In genomic region chr2:166057363-166058169, GRCh38 we compare ENCODE assay signal across 7 cellular contexts.
DNase-seq lines count a peak whose midpoint lies in the region; TF ChIP-seq lines count a peak whose summit lies in the region.

No MANE protein-coding gene starts in this region.

- H3K27me3 Mint-ChIP-seq in activated CD4-positive, alpha-beta T cell treated with anti-CD3 and anti-CD28 coated beads, Interleukin-2, amount 10 ng/mL, durations not matched to agents 24 days and 14 days = no peaks in the 10 kb centered on the region

- no peak overlapping the region for H3K27ac Mint-ChIP-seq in activated CD4-positive, alpha-beta T cell treated with anti-CD3 and anti-CD28 coated beads, Interleukin-2, amount 10 ng/mL, durations not matched to agents 24 days and 14 days

- no peaks in the 10 kb centered on the region for H3K36me3 Mint-ChIP-seq in activated CD4-positive, alpha-beta T cell treated with anti-CD3 and anti-CD28 coated beads, Interleukin-2, amount 10 ng/mL, durations not matched to agents 24 days and 14 days (ENCODE audit: low read depth)

- no peaks in the 10 kb centered on the region for H3K4me1 Mint-ChIP-seq in activated CD4-positive, alpha-beta T cell treated with anti-CD3 and anti-CD28 coated beads, Interleukin-2, amount 10 ng/mL, durations not matched to agents 24 days and 14 days

- intact Hi-C loops in dorsolateral prefrontal cortex (cut with DNase I) = loop anchor here (2.0 to 5.0 kb wide), 2 partner anchors 69 to 70 kb away; partner anchors contain the start of gene SCN1A (in 1 of the 2)
- intact Hi-C loops in activated CD4-positive, alpha-beta T cell treated with anti-CD3 and anti-CD28 coated beads, Interleukin-2, amount 10 ng/mL, durations not matched to agents 24 days and 14 days (cut with micrococcal nuclease) = loop anchor here (2.0 kb wide), 1 partner anchor 71 kb away; the partner anchor contains the start of gene SCN1A

- no peak for DNase-seq in GM13977 (ENCODE audit: low spot score)
- DNase-seq in NCI-H345 treated with DMSO at 0.1 percent for 48 hours (lab: John Stamatoyannopoulos, UW; ENCODE audit: unreplicated experiment) = peak; percentile 8
- no peak for DNase-seq in dorsolateral prefrontal cortex
- peak; percentile 51 for DNase-seq in retinal pigment epithelial cell (ENCODE audit: low read depth)
- no peak for DNase-seq in D341Med (ENCODE audit: low spot score)
- no peak for DNase-seq in stimulated activated CD4-positive, alpha-beta T cell treated with anti-CD3 and anti-CD28 coated beads, Interleukin-4, amount 100 ng/mL, for 24 hours
- DNase-seq in activated CD4-positive, alpha-beta T cell treated with anti-CD3 and anti-CD28 coated beads, Interleukin-2, amount 10 ng/mL, durations not matched to agents 24 days and 14 days = no peak

- TF ChIP-seq CTCF in GM13977 (IDR thresholded peaks at IDR 0.05; ENCODE audit: extremely low read depth, insufficient read depth, missing control alignments) = peak; percentile 48
- TF ChIP-seq CTCF in dorsolateral prefrontal cortex (IDR thresholded peaks at IDR 0.05 in 54 of 56, conservative IDR thresholded peaks at IDR 0.05 in 2 of 56; ENCODE audit: low read depth in 1 of 56, partially characterized antibody in 56 of 56) = peak; percentile 51 to 80 (median 66)
- peak; percentile 56 for TF ChIP-seq CTCF in retinal pigment epithelial cell (conservative IDR thresholded peaks at IDR 0.05; ENCODE audit: low read depth, low read length)

- no peaks in the 10 kb centered on the region for H3K27me3 ChIP-seq in dorsolateral prefrontal cortex

- H3K4me3 Mint-ChIP-seq in activated CD4-positive, alpha-beta T cell treated with anti-CD3 and anti-CD28 coated beads, Interleukin-2, amount 10 ng/mL, durations not matched to agents 24 days and 14 days = no peak overlapping the region

- H3K27ac ChIP-seq in dorsolateral prefrontal cortex = no peak overlapping the region

- in situ Hi-C loops in GM13977 (cut with MboI; ENCODE audit: low pct_unique_long_range_greater_than_20kb, low sequenced_read_pairs, unreplicated experiment) = no loop called here

- H3K9me3 Mint-ChIP-seq in activated CD4-positive, alpha-beta T cell treated with anti-CD3 and anti-CD28 coated beads, Interleukin-2, amount 10 ng/mL, durations not matched to agents 24 days and 14 days = no peaks in the 10 kb centered on the region

- H3K4me3 ChIP-seq in dorsolateral prefrontal cortex (no peak overlapping the region), retinal pigment epithelial cell (ENCODE audit: low read length) (no peak overlapping the region)

Comparison
In these comparisons a context has a peak if more than half of its experiments do, and no peak if none do; other contexts are left out.
1. DNase-seq: peak in NCI-H345 treated with DMSO at 0.1 percent for 48 hours (single experiment) and retinal pigment epithelial cell (single experiment); none in GM13977 (single experiment), dorsolateral prefrontal cortex (0 of 10), D341Med (single experiment), stimulated activated CD4-positive, alpha-beta T cell treated with anti-CD3 and anti-CD28 coated beads, Interleukin-4, amount 100 ng/mL, for 24 hours (single experiment) and activated CD4-positive, alpha-beta T cell treated with anti-CD3 and anti-CD28 coated beads, Interleukin-2, amount 10 ng/mL, durations not matched to agents 24 days and 14 days (single experiment).
2. Peak in every context shown above with its lines, with median percentiles within 50 percentile points of each other: CTCF ChIP-seq.